Comparison of ENCODE assay signal across 16 cellular contexts in genomic region chr1:221327954-221328353, GRCh38.
DNase-seq lines count a peak whose midpoint lies in the region; ATAC-seq and TF ChIP-seq lines count a peak whose summit lies in the region.
"Had no signal": no experiment of that assay in that cellular context is flagged by ENCODE, and none has a peak within 500 bp of the region (broad histone marks: within the 10 kb centered on the region; RNA-seq: fewer than 3 reads in every experiment).

No MANE protein-coding gene starts in this region.

- no peaks in the 10 kb centered on the region for H3K36me3 ChIP-seq in BE2C
- H3K36me3 ChIP-seq: cardiac muscle cell had no signal

- no peak for ATAC-seq in T-helper 17 cell
- ATAC-seq: activated T-cell treated with anti-CD3 and anti-CD28 coated beads, Interleukin-2, amount 50 U/mL, for 4 hours had no signal

- H3K4me1 ChIP-seq in BE2C: peaks cover 11% of the 10 kb centered on the region

- DNase-seq in BE2C (peak; percentile 83), NCI-H1092 treated with DMSO at 0.1 percent for 48 hours (lab: John Stamatoyannopoulos, UW) (peak; percentile 99), NCI-H2107 treated with DMSO at 0.1 percent for 48 hours (lab: John Stamatoyannopoulos, UW; ENCODE audit: unreplicated experiment) (peak; percentile 85), SHP77 (lab: John Stamatoyannopoulos, UW) (peak; percentile 83 to 85), cerebellar nuclear complex (lab: John Stamatoyannopoulos, UW) (no peak), T-helper 17 cell (no peak)
- DNase-seq in activated naive CD8-positive, alpha-beta T cell treated with anti-CD3 and anti-CD28 coated beads for 36 hours: no peak
- no peak for DNase-seq in effector CD4-positive, alpha-beta T cell
- DNase-seq: activated CD4-positive, alpha-beta T cell treated with anti-CD3 and anti-CD28 coated beads, Interleukin-2, amount 50 U/mL, for 4 hours; activated T-cell treated with anti-CD3 and anti-CD28 coated beads, Interleukin-2, amount 50 U/mL, for 4 hours; CD4-positive, CD25-positive, alpha-beta regulatory T cell; GOT3; hypothalamus; MM.1S; stimulated activated CD4-positive, alpha-beta T cell treated with anti-CD3 and anti-CD28 coated beads, Interleukin-4, amount 100 ng/mL, for 4 hours had no signal

- H3K9me3 Mint-ChIP-seq in activated naive CD8-positive, alpha-beta T cell treated with anti-CD3 and anti-CD28 coated beads for 36 hours: peaks cover 10% of the 10 kb centered on the region

- no peaks in the 10 kb centered on the region for H3K27me3 ChIP-seq in BE2C
- H3K27me3 ChIP-seq: cardiac muscle cell had no signal

- no peak overlapping the region for H3K27ac Mint-ChIP-seq in activated naive CD8-positive, alpha-beta T cell treated with anti-CD3 and anti-CD28 coated beads for 36 hours
- no peak overlapping the region for H3K27ac Mint-ChIP-seq in T-helper 17 cell

- H3K4me1 Mint-ChIP-seq in activated naive CD8-positive, alpha-beta T cell treated with anti-CD3 and anti-CD28 coated beads for 36 hours: no peaks in the 10 kb centered on the region
- no peaks in the 10 kb centered on the region for H3K4me1 Mint-ChIP-seq in T-helper 17 cell
- H3K4me1 Mint-ChIP-seq: CD4-positive, CD25-positive, alpha-beta regulatory T cell had no signal

- H3K4me3 Mint-ChIP-seq in activated naive CD8-positive, alpha-beta T cell treated with anti-CD3 and anti-CD28 coated beads for 36 hours: no peak overlapping the region
- H3K4me3 Mint-ChIP-seq in T-helper 17 cell: no peak overlapping the region
- H3K4me3 Mint-ChIP-seq: activated T-cell treated with anti-CD3 and anti-CD28 coated beads, Interleukin-2, amount 50 U/mL, for 4 hours; CD4-positive, CD25-positive, alpha-beta regulatory T cell had no signal

- no peaks in the 10 kb centered on the region for H3K9me3 ChIP-seq in BE2C
- no peaks in the 10 kb centered on the region for H3K9me3 ChIP-seq in T-helper 17 cell (ENCODE audit: control insufficient read depth, low read length, poor library complexity, severe bottlenecking)

- H3K4me3 ChIP-seq in BE2C (ENCODE audit: low read depth, low read length): no peak overlapping the region
- H3K4me3 ChIP-seq: cardiac muscle cell had no signal

- H3K27me3 Mint-ChIP-seq in activated naive CD8-positive, alpha-beta T cell treated with anti-CD3 and anti-CD28 coated beads for 36 hours: peaks cover 9% of the 10 kb centered on the region
- H3K27me3 Mint-ChIP-seq in T-helper 17 cell: peaks cover 14% of the 10 kb centered on the region

- no peak for TF ChIP-seq CTCF in BE2C (IDR thresholded peaks at IDR 0.05; ENCODE audit: low read depth, low read length)

- no peaks in the 10 kb centered on the region for H3K36me3 Mint-ChIP-seq in activated naive CD8-positive, alpha-beta T cell treated with anti-CD3 and anti-CD28 coated beads for 36 hours
- no peaks in the 10 kb centered on the region for H3K36me3 Mint-ChIP-seq in T-helper 17 cell (ENCODE audit: low read depth)
- H3K36me3 Mint-ChIP-seq: CD4-positive, CD25-positive, alpha-beta regulatory T cell had no signal

Comparison
In these comparisons a context has a peak if more than half of its experiments do, and no peak if none do; other contexts are left out.
1. DNase-seq: peak in BE2C (single experiment), NCI-H1092 treated with DMSO at 0.1 percent for 48 hours (single experiment), NCI-H2107 treated with DMSO at 0.1 percent for 48 hours (single experiment) and SHP77 (2 of 2); none in activated naive CD8-positive, alpha-beta T cell treated with anti-CD3 and anti-CD28 coated beads for 36 hours (single experiment), cerebellar nuclear complex (0 of 2), effector CD4-positive, alpha-beta T cell (single experiment) and T-helper 17 cell (0 of 3).